In the genomic region with DNA sequence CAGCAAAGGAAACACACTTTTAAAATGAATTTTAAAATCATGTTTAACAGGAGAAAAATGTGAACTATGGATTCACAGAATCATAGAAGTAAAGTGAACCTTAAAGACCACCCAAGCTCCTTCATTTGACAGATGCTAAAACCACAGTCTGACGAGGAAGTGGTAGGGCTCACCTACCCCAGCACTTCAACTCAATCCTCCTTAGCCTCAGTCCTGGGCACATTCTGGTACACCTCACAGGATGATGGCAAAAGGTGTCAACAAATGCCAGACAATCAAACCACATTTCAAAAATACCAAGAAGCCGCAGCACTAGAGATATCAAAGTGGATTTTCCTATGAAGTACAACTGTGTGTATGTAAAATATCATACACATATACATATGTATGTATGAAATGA, we compare ENCODE assay signal across 1 cellular context.
TF ChIP-seq lines count a peak whose summit lies in the region.

No MANE protein-coding gene starts in this region.

TF ChIP-seq in HepG2, 621 proteins besides CTCF, POLR2A, EP300 and RAD21 (continued from another document):
- TF ChIP-seq, protein P1, sequence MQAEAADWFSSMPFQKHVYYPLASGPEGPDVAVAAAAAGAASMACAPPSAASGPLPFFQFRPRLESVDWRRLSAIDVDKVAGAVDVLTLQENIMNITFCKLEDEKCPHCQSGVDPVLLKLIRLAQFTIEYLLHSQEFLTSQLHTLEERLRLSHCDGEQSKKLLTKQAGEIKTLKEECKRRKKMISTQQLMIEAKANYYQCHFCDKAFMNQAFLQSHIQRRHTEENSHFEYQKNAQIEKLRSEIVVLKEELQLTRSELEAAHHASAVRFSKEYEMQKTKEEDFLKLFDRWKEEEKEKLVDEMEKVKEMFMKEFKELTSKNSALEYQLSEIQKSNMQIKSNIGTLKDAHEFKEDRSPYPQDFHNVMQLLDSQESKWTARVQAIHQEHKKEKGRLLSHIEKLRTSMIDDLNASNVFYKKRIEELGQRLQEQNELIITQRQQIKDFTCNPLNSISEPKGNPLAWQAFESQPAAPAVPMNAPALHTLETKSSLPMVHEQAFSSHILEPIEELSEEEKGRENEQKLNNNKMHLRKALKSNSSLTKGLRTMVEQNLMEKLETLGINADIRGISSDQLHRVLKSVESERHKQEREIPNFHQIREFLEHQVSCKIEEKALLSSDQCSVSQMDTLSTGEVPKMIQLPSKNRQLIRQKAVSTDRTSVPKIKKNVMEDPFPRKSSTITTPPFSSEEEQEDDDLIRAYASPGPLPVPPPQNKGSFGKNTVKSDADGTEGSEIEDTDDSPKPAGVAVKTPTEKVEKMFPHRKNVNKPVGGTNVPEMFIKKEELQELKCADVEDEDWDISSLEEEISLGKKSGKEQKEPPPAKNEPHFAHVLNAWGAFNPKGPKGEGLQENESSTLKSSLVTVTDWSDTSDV (CRISPR knock-in tag; IDR thresholded peaks at IDR 0.05) = no peak
